13 cellular contexts compared by ENCODE assay signal in the genomic region with DNA sequence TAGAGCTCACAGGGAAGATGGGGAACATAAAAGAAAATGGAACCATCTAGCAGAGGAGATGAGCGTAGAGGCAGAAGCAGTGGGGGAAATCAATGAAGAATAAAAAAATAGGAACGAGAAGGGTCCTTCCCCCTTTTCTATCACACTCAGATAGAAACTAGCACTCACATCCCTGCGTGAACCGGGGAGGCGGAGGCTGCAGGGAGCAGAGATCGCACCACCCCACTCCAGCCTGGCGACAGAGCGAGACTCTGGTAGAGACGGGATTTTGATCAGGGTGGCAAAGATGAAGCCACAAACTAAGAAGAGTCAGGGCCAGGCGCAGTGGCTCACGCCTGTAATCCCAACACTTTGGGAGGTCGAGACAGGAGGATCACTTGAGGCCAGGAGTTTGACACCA.
A peak's percentile ranks its signal among the peaks of the same experiment; 100 is the strongest.
DNase-seq lines count a peak whose midpoint lies in the region; ATAC-seq and TF ChIP-seq lines count a peak whose summit lies in the region.
"Had no signal": no experiment of that assay in that cellular context is flagged by ENCODE, and none has a peak within 500 bp of the region (broad histone marks: within the 10 kb centered on the region; RNA-seq: fewer than 3 reads in every experiment).

No MANE protein-coding gene starts in this region.

- in situ Hi-C loops in HAP-1 (cut with MboI; ENCODE audit: low sequenced_read_pairs): no loop called here

- no peaks in the 10 kb centered on the region for H3K9me3 ChIP-seq in lower lobe of right lung
- H3K9me3 ChIP-seq in HAP-1: 0 out of 2 replicates have a peak, but pooled peaks cover 2% of the 10 kb centered on the region
- H3K9me3 ChIP-seq: tibial nerve had no signal

- H3K27ac ChIP-seq in lower lobe of right lung: no peak overlapping the region
- H3K27ac ChIP-seq: neural progenitor cell, tibial nerve, VCaP had no signal

- H3K36me3 ChIP-seq in lower lobe of right lung (no peaks in the 10 kb centered on the region), HAP-1 (replicated peaks) (no peaks in the 10 kb centered on the region)
- H3K36me3 ChIP-seq: neural progenitor cell, tibial nerve had no signal

- no peaks in the 10 kb centered on the region for H3K4me1 ChIP-seq in lower lobe of right lung
- no peaks in the 10 kb centered on the region for H3K4me1 ChIP-seq in HAP-1
- H3K4me1 ChIP-seq: neural progenitor cell had no signal

- H3K27me3 ChIP-seq in lower lobe of right lung (ENCODE audit: low read depth) (no peaks in the 10 kb centered on the region), HAP-1 (ENCODE audit: low read depth) (peaks cover 12% of the 10 kb centered on the region)
- H3K27me3 ChIP-seq: neural progenitor cell, tibial nerve had no signal

- no peak for TF ChIP-seq CTCF in lower lobe of right lung (IDR thresholded peaks at IDR 0.05)

- intact Hi-C loops in lower lobe of right lung (cut with DNase I): no loop called here

- H3K4me3 ChIP-seq in lower lobe of right lung: no peak overlapping the region
- H3K4me3 ChIP-seq in HAP-1: no peak overlapping the region
- H3K4me3 ChIP-seq: neural progenitor cell, tibial nerve had no signal

- ATAC-seq in GM18517 (IDR thresholded peaks at IDR 0.05; ENCODE audit: unreplicated experiment) (peak; percentile 9), GM21619 (IDR thresholded peaks at IDR 0.05; ENCODE audit: unreplicated experiment) (peak; percentile 9), HG03280 (IDR thresholded peaks at IDR 0.05; ENCODE audit: unreplicated experiment) (peak; percentile 17), lower lobe of right lung (no peak), GM18909 (IDR thresholded peaks at IDR 0.05; ENCODE audit: poor library complexity, unreplicated experiment) (no peak)
- no peak for ATAC-seq in activated CD4-positive, CD25-positive, alpha-beta regulatory T cell treated with anti-CD3 and anti-CD28 coated beads, Interleukin-2, amount 50 U/mL, for 24 hours

- DNase-seq in lower lobe of right lung: peak; percentile 21
- DNase-seq in superior temporal gyrus (ENCODE audit: extremely low spot score): no peak
- DNase-seq in HAP-1 (ENCODE audit: low spot score in 2 of 2): no peak
- DNase-seq: activated naive CD4-positive, alpha-beta T cell treated with Interleukin-2 at 50 U/mL for 16 hours; DMS53 had no signal

Comparison
In these comparisons a context has a peak if more than half of its experiments do, and no peak if none do; other contexts are left out.
1. ATAC-seq: peak in GM18517 (single experiment), GM21619 (single experiment) and HG03280 (single experiment); none in lower lobe of right lung (0 of 2), GM18909 (single experiment) and activated CD4-positive, CD25-positive, alpha-beta regulatory T cell treated with anti-CD3 and anti-CD28 coated beads, Interleukin-2, amount 50 U/mL, for 24 hours (0 of 2).